Comparison of ENCODE assay signal across 1 cellular context in the genomic region with DNA sequence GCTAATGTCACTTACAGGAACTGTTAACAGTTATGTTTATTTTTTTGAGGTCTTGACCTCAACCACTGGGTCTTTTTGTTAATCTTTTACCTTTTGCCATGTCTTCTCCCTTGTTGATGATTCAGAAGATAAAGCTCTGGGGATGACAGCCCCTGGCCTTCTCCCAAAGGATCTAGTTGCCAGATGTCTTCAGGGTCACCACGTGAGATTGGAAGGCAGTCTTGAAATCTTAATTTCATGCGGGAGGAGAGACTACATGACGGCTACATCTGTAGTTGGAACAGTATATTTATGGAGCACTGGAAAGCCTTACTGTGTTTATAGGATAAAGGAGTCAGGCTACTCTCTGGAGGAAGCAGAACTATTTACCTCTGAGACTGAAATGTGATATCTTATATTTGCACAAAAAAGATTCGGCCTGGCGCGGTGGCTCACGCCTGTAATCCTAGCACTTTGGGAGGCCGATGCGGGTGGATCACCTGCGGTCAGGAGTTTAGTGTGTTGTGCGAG.
TF ChIP-seq lines count a peak whose summit lies in the region.

No MANE protein-coding gene starts in this region.

TF ChIP-seq in HEK293, 187 proteins besides CTCF, POLR2A, EP300 and RAD21 (continued from another document):
- TF ChIP-seq, protein P1, sequence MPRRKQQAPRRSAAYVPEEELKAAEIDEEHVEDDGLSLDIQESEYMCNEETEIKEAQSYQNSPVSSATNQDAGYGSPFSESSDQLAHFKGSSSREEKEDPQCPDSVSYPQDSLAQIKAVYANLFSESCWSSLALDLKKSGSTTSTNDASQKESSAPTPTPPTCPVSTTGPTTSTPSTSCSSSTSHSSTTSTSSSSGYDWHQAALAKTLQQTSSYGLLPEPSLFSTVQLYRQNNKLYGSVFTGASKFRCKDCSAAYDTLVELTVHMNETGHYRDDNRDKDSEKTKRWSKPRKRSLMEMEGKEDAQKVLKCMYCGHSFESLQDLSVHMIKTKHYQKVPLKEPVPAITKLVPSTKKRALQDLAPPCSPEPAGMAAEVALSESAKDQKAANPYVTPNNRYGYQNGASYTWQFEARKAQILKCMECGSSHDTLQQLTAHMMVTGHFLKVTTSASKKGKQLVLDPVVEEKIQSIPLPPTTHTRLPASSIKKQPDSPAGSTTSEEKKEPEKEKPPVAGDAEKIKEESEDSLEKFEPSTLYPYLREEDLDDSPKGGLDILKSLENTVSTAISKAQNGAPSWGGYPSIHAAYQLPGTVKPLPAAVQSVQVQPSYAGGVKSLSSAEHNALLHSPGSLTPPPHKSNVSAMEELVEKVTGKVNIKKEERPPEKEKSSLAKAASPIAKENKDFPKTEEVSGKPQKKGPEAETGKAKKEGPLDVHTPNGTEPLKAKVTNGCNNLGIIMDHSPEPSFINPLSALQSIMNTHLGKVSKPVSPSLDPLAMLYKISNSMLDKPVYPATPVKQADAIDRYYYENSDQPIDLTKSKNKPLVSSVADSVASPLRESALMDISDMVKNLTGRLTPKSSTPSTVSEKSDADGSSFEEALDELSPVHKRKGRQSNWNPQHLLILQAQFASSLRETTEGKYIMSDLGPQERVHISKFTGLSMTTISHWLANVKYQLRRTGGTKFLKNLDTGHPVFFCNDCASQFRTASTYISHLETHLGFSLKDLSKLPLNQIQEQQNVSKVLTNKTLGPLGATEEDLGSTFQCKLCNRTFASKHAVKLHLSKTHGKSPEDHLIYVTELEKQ (tag by site-specific recombination; IDR thresholded peaks at IDR 0.05; ENCODE audit: borderline replicate concordance), result no peak
- no peak for TF ChIP-seq ZNF623 (tag by site-specific recombination; IDR thresholded peaks at IDR 0.05)
- no peak for TF ChIP-seq SCRT1 (tag by site-specific recombination; IDR thresholded peaks at IDR 0.05; ENCODE audit: borderline replicate concordance)
- TF ChIP-seq, protein P2, sequence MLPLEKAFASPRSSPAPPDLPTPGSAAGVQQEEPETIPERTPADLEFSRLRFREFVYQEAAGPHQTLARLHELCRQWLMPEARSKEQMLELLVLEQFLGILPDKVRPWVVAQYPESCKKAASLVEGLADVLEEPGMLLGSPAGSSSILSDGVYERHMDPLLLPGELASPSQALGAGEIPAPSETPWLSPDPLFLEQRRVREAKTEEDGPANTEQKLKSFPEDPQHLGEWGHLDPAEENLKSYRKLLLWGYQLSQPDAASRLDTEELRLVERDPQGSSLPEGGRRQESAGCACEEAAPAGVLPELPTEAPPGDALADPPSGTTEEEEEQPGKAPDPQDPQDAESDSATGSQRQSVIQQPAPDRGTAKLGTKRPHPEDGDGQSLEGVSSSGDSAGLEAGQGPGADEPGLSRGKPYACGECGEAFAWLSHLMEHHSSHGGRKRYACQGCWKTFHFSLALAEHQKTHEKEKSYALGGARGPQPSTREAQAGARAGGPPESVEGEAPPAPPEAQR (tag by site-specific recombination; IDR thresholded peaks at IDR 0.05), result no peak
- no peak for TF ChIP-seq ZNF146 (tag by site-specific recombination; IDR thresholded peaks at IDR 0.05)
